In the genomic region with DNA sequence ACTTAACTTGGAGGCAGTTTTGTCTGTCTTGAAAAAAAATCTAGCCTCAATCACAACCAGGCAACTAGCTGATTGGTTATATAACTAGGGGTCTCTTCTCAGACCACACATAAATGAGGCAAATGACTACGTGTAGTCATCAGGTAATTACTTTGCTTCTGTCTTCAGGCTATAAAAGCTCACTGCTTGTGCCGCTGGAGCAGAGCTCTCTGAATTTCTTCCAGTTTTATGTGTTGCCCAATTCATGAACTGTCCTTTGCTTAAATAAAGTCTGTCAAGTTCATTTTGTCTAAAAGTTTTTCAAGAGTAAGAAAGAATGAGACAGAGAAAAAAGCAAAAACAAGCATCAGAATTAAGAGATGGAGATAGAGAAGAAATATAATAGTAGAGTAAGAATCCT, we compare ENCODE assay signal across 24 cellular contexts.
"Had no signal": no experiment of that assay in that cellular context is flagged by ENCODE, and none has a peak within 500 bp of the region (broad histone marks: within the 10 kb centered on the region; RNA-seq: fewer than 3 reads in every experiment).

No MANE protein-coding gene starts in this region.

- H3K4me1 Mint-ChIP-seq: endodermal cell, immature natural killer cell, mesothelial cell of epicardium had no signal

- H3K4me1 ChIP-seq: esophagus squamous epithelium, foreskin keratinocyte, gastroesophageal sphincter, heart left ventricle, left lung, lower lobe of right lung had no signal

- ATAC-seq: effector memory CD8-positive, alpha-beta T cell; esophagus mucosa; foreskin keratinocyte; gastroesophageal sphincter; heart left ventricle; left colon; left lung; left ventricle myocardium superior; lower lobe of right lung; mucosa of descending colon had no signal

- H3K27me3 ChIP-seq: esophagus squamous epithelium, foreskin keratinocyte, gastroesophageal sphincter, heart left ventricle, hepatocyte, left lung had no signal

- H3K27me3 Mint-ChIP-seq: dendritic cell treated with granulocyte-macrophage colony-stimulating factor and Interleukin-4, amounts not matched to agents 40 ng/mL and 50 ng/mL, for 4 days; effector memory CD8-positive, alpha-beta T cell had no signal

- DNase-seq: effector CD8-positive, alpha-beta T cell; effector memory CD8-positive, alpha-beta T cell; endodermal cell; erythroblast; esophagus squamous epithelium; foreskin keratinocyte; heart left ventricle; hypothalamus; immature natural killer cell; islet precursor cell; kidney; kidney glomerular epithelial cell; left colon; left lung; left ventricle myocardium superior; lower lobe of right lung; mesenchymal stem cell; mucosa of descending colon had no signal

- H3K27ac Mint-ChIP-seq: dendritic cell treated with granulocyte-macrophage colony-stimulating factor and Interleukin-4, amounts not matched to agents 40 ng/mL and 50 ng/mL, for 4 days; effector memory CD8-positive, alpha-beta T cell; endodermal cell; immature natural killer cell; mesothelial cell of epicardium had no signal

- H3K9me3 ChIP-seq: esophagus squamous epithelium, gastroesophageal sphincter, heart left ventricle, left lung, lower lobe of right lung, mucosa of descending colon had no signal

- H3K36me3 Mint-ChIP-seq: immature natural killer cell, mesothelial cell of epicardium had no signal

- H3K36me3 ChIP-seq: esophagus squamous epithelium, gastroesophageal sphincter, heart left ventricle, left lung, lower lobe of right lung had no signal

- H3K9me3 Mint-ChIP-seq: endodermal cell had no signal

- H3K4me3 ChIP-seq: coronary artery, esophagus squamous epithelium, gastroesophageal sphincter, heart left ventricle, hepatocyte, left lung, lower lobe of right lung, mucosa of descending colon had no signal

- H3K4me3 Mint-ChIP-seq: dendritic cell treated with granulocyte-macrophage colony-stimulating factor and Interleukin-4, amounts not matched to agents 40 ng/mL and 50 ng/mL, for 4 days; effector memory CD8-positive, alpha-beta T cell; endodermal cell; immature natural killer cell; mesothelial cell of epicardium had no signal
